ENCODE assay signal across 42 cellular contexts in the genomic region with DNA sequence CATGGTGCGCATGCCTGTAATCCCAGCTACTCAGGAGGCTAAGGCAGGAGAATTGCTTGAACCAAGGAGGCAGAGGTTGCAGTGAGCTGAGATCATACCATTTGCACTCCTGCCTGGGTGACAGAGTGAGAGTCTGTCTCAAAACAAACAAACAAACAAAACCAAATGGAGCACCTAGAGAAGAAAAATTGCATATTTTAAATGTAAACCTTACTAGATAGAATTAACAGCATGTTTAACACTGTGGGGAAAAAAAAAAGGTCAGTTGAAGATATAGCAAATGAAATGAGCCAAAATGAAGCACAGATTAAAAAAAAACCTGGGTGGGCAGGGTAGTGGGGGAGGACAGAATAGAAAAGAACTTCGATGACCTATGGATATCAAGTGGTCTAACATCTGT. TPM values are rescaled to one million over a fixed set of nuclear protein-coding genes. Genes with fewer than 3 reads are reported as not detected.
"Had no signal": no experiment of that assay in that cellular context is flagged by ENCODE, and none has a peak within 500 bp of the region (broad histone marks: within the 10 kb centered on the region; RNA-seq: fewer than 3 reads in every experiment).

No MANE protein-coding gene starts in this region.

- H3K27me3 Mint-ChIP-seq: activated naive CD4-positive, alpha-beta T cell treated with anti-CD3 and anti-CD28 coated beads, Interleukin-2, amount 50 U/mL, for 24 hours; activated naive CD8-positive, alpha-beta T cell; activated naive CD8-positive, alpha-beta T cell treated with anti-CD3 and anti-CD28 coated beads, Interleukin-2, amount 50 U/mL, for 24 hours; activated T-cell treated with anti-CD3 and anti-CD28 coated beads, Interleukin-2, amount 50 U/mL, for 24 hours; activated T-helper 17 cell treated with anti-CD3 and anti-CD28 coated beads, Interleukin-2, amount 50 U/mL, for 72 hours had no signal

- DNase-seq: activated effector memory CD4-positive, alpha-beta T cell treated with anti-CD3 and anti-CD28 coated beads, Interleukin-2, amount 50 U/mL, for 16 hours; activated effector memory CD4-positive, alpha-beta T cell treated with Interleukin-2 at 50 U/mL for 16 hours; activated gamma-delta T cell; activated gamma-delta T cell treated with Interleukin-2 at 50 U/mL for 16 hours; activated naive CD4-positive, alpha-beta T cell; activated naive CD4-positive, alpha-beta T cell treated with anti-CD3 and anti-CD28 coated beads for 36 hours; activated naive CD4-positive, alpha-beta T cell treated with anti-CD3 and anti-CD28 coated beads, Interleukin-2, amount 10 ng/mL, durations not matched to agents 7 days and 5 days; activated naive CD4-positive, alpha-beta T cell treated with anti-CD3 and anti-CD28 coated beads, Interleukin-2, amount 50 U/mL, for 16 hours; activated naive CD4-positive, alpha-beta T cell treated with Interleukin-2 at 50 U/mL for 16 hours; activated naive CD8-positive, alpha-beta T cell treated with anti-CD3 and anti-CD28 coated beads for 36 hours; activated naive CD8-positive, alpha-beta T cell treated with anti-CD3 and anti-CD28 coated beads, Interleukin-2, amount 10 ng/mL, durations not matched to agents 7 days and 5 days; activated naive CD8-positive, alpha-beta T cell treated with anti-CD3 and anti-CD28 coated beads, Interleukin-2, amount 50 U/mL, for 24 hours; activated T-cell treated with anti-CD3 and anti-CD28 coated beads, Interleukin-2, amount 50 U/mL, for 24 hours; activated T-cell treated with anti-CD3 and anti-CD28 coated beads, Interleukin-2, amount 50 U/mL, for 4 hours; activated T-cell treated with anti-CD3 and anti-CD28 coated beads, Interleukin-2, amount 50 U/mL, for 48 hours; activated T-cell treated with anti-CD3 and anti-CD28 coated beads, Interleukin-2, amount 50 U/mL, for 72 hours; adrenal gland; amniotic stem cell; amygdala; anterior cingulate cortex; body of pancreas; brain microvascular endothelial cell; caudate nucleus; central memory CD4-positive, alpha-beta T cell; cerebellar nuclear complex had no signal

- H3K9me3 Mint-ChIP-seq: activated naive CD4-positive, alpha-beta T cell treated with anti-CD3 and anti-CD28 coated beads for 36 hours; activated naive CD4-positive, alpha-beta T cell treated with anti-CD3 and anti-CD28 coated beads, Interleukin-2, amount 10 ng/mL, durations not matched to agents 7 days and 5 days; activated naive CD4-positive, alpha-beta T cell treated with anti-CD3 and anti-CD28 coated beads, Interleukin-2, amount 50 U/mL, for 24 hours; activated naive CD4-positive, alpha-beta T cell treated with anti-CD3 and anti-CD28 coated beads, Interleukin-2, amount 50 U/mL, for 72 hours; activated naive CD8-positive, alpha-beta T cell treated with anti-CD3 and anti-CD28 coated beads for 36 hours; activated naive CD8-positive, alpha-beta T cell treated with anti-CD3 and anti-CD28 coated beads, Interleukin-2, amount 10 ng/mL, durations not matched to agents 7 days and 5 days; activated naive CD8-positive, alpha-beta T cell treated with anti-CD3 and anti-CD28 coated beads, Interleukin-2, amount 50 U/mL, for 24 hours; activated T-cell treated with anti-CD3 and anti-CD28 coated beads, Interleukin-2, amount 50 U/mL, for 24 hours; activated T-cell treated with anti-CD3 and anti-CD28 coated beads, Interleukin-2, amount 50 U/mL, for 4 hours; activated T-cell treated with anti-CD3 and anti-CD28 coated beads, Interleukin-2, amount 50 U/mL, for 72 hours; activated T-helper 1 cell treated with anti-CD3 and anti-CD28 coated beads, Interleukin-12 subunit alpha, Interleukin-12 subunit beta, Interleukin-2, Interleukin-4 antibody, amounts not matched to agents 30 ng/mL and 10 ng/mL and 1 ng/mL, durations not matched to agents 14 hours and 24 hours and 36 hours; activated T-helper 17 cell treated with anti-CD3 and anti-CD28 coated beads, Interleukin-2, amount 50 U/mL, for 72 hours; activated T-helper 2 cell treated with anti-CD3 and anti-CD28 coated beads, Interferon-gamma antibody, Interleukin-2, Interleukin-4, amounts not matched to agents 10 μg/mL and 5 μg/mL and 100 μg/mL, durations not matched to agents 14 hours and 24 hours and 36 hours; brain; central memory CD8-positive, alpha-beta T cell had no signal

- H3K4me1 Mint-ChIP-seq: activated naive CD4-positive, alpha-beta T cell treated with anti-CD3 and anti-CD28 coated beads, Interleukin-2, amount 10 ng/mL, durations not matched to agents 7 days and 5 days; activated naive CD4-positive, alpha-beta T cell treated with anti-CD3 and anti-CD28 coated beads, Interleukin-2, amount 50 U/mL, for 24 hours; activated naive CD8-positive, alpha-beta T cell treated with anti-CD3 and anti-CD28 coated beads for 36 hours; activated naive CD8-positive, alpha-beta T cell treated with anti-CD3 and anti-CD28 coated beads, Interleukin-2, amount 50 U/mL, for 24 hours; activated T-helper 17 cell treated with anti-CD3 and anti-CD28 coated beads, Interleukin-2, amount 50 U/mL, for 72 hours; central memory CD8-positive, alpha-beta T cell had no signal

- FAIRE-seq: astrocyte, bronchial epithelial cell had no signal

- H3K4me3 ChIP-seq: adrenal gland, ascending aorta, body of pancreas, breast epithelium, cardiac muscle cell had no signal

- H3K27me3 ChIP-seq: adrenal gland, ascending aorta, body of pancreas, brain microvascular endothelial cell, breast epithelium, cardiac muscle cell had no signal

- H3K27ac ChIP-seq: adrenal gland, ascending aorta, body of pancreas, brain microvascular endothelial cell, breast epithelium, cardiac muscle cell had no signal

- H3K4me3 Mint-ChIP-seq: activated naive CD4-positive, alpha-beta T cell treated with anti-CD3 and anti-CD28 coated beads for 36 hours; activated naive CD4-positive, alpha-beta T cell treated with anti-CD3 and anti-CD28 coated beads, Interleukin-2, amount 10 ng/mL, durations not matched to agents 7 days and 5 days; activated naive CD4-positive, alpha-beta T cell treated with anti-CD3 and anti-CD28 coated beads, Interleukin-2, amount 50 U/mL, for 24 hours; activated naive CD8-positive, alpha-beta T cell; activated naive CD8-positive, alpha-beta T cell treated with anti-CD3 and anti-CD28 coated beads for 36 hours; activated naive CD8-positive, alpha-beta T cell treated with anti-CD3 and anti-CD28 coated beads, Interleukin-2, amount 10 ng/mL, durations not matched to agents 7 days and 5 days; activated naive CD8-positive, alpha-beta T cell treated with anti-CD3 and anti-CD28 coated beads, Interleukin-2, amount 50 U/mL, for 24 hours; activated T-cell treated with anti-CD3 and anti-CD28 coated beads, Interleukin-2, amount 50 U/mL, for 24 hours; activated T-cell treated with anti-CD3 and anti-CD28 coated beads, Interleukin-2, amount 50 U/mL, for 4 hours; activated T-cell treated with anti-CD3 and anti-CD28 coated beads, Interleukin-2, amount 50 U/mL, for 72 hours; activated T-helper 1 cell treated with anti-CD3 and anti-CD28 coated beads, Interleukin-12 subunit alpha, Interleukin-12 subunit beta, Interleukin-2, Interleukin-4 antibody, amounts not matched to agents 30 ng/mL and 10 ng/mL and 1 ng/mL, durations not matched to agents 14 hours and 24 hours and 36 hours; activated T-helper 17 cell treated with anti-CD3 and anti-CD28 coated beads, Interleukin-2, amount 50 U/mL, for 72 hours; brain; central memory CD8-positive, alpha-beta T cell had no signal

- H3K36me3 ChIP-seq: adrenal gland, ascending aorta, brain microvascular endothelial cell, breast epithelium, cardiac muscle cell had no signal

- ATAC-seq: activated naive CD4-positive, alpha-beta T cell treated with anti-CD3 and anti-CD28 coated beads, Interleukin-2, amount 50 U/mL, for 72 hours; activated naive CD8-positive, alpha-beta T cell treated with anti-CD3 and anti-CD28 coated beads, Interleukin-2, amount 50 U/mL, for 24 hours; activated T-cell treated with anti-CD3 and anti-CD28 coated beads, Interleukin-2, amount 50 U/mL, for 4 hours; activated T-cell treated with anti-CD3 and anti-CD28 coated beads, Interleukin-2, amount 50 U/mL, for 72 hours; activated T-helper 17 cell treated with anti-CD3 and anti-CD28 coated beads, Interleukin-2, amount 50 U/mL, for 72 hours; body of pancreas had no signal

- H3K4me1 ChIP-seq: adrenal gland, ascending aorta, breast epithelium had no signal

- H3K9me3 ChIP-seq: adrenal gland, ascending aorta, body of pancreas, breast epithelium had no signal

- H3K27ac Mint-ChIP-seq: activated naive CD4-positive, alpha-beta T cell treated with anti-CD3 and anti-CD28 coated beads for 36 hours; activated naive CD4-positive, alpha-beta T cell treated with anti-CD3 and anti-CD28 coated beads, Interleukin-2, amount 10 ng/mL, durations not matched to agents 7 days and 5 days; activated naive CD4-positive, alpha-beta T cell treated with anti-CD3 and anti-CD28 coated beads, Interleukin-2, amount 50 U/mL, for 24 hours; activated naive CD4-positive, alpha-beta T cell treated with anti-CD3 and anti-CD28 coated beads, Interleukin-2, amount 50 U/mL, for 72 hours; activated naive CD8-positive, alpha-beta T cell; activated naive CD8-positive, alpha-beta T cell treated with anti-CD3 and anti-CD28 coated beads for 36 hours; activated naive CD8-positive, alpha-beta T cell treated with anti-CD3 and anti-CD28 coated beads, Interleukin-2, amount 10 ng/mL, durations not matched to agents 7 days and 5 days; activated naive CD8-positive, alpha-beta T cell treated with anti-CD3 and anti-CD28 coated beads, Interleukin-2, amount 50 U/mL, for 24 hours; activated T-cell treated with anti-CD3 and anti-CD28 coated beads, Interleukin-2, amount 50 U/mL, for 24 hours; activated T-cell treated with anti-CD3 and anti-CD28 coated beads, Interleukin-2, amount 50 U/mL, for 72 hours; activated T-helper 1 cell treated with anti-CD3 and anti-CD28 coated beads, Interleukin-12 subunit alpha, Interleukin-12 subunit beta, Interleukin-2, Interleukin-4 antibody, amounts not matched to agents 30 ng/mL and 10 ng/mL and 1 ng/mL, durations not matched to agents 14 hours and 24 hours and 36 hours; activated T-helper 17 cell treated with anti-CD3 and anti-CD28 coated beads, Interleukin-2, amount 50 U/mL, for 72 hours; activated T-helper 2 cell treated with anti-CD3 and anti-CD28 coated beads, Interferon-gamma antibody, Interleukin-2, Interleukin-4, amounts not matched to agents 10 μg/mL and 5 μg/mL and 100 μg/mL, durations not matched to agents 14 hours and 24 hours and 36 hours; brain had no signal

- H3K36me3 Mint-ChIP-seq: activated naive CD4-positive, alpha-beta T cell treated with anti-CD3 and anti-CD28 coated beads, Interleukin-2, amount 10 ng/mL, durations not matched to agents 7 days and 5 days; activated naive CD4-positive, alpha-beta T cell treated with anti-CD3 and anti-CD28 coated beads, Interleukin-2, amount 50 U/mL, for 24 hours; activated naive CD4-positive, alpha-beta T cell treated with anti-CD3 and anti-CD28 coated beads, Interleukin-2, amount 50 U/mL, for 72 hours; activated naive CD8-positive, alpha-beta T cell; activated naive CD8-positive, alpha-beta T cell treated with anti-CD3 and anti-CD28 coated beads for 36 hours; activated naive CD8-positive, alpha-beta T cell treated with anti-CD3 and anti-CD28 coated beads, Interleukin-2, amount 10 ng/mL, durations not matched to agents 7 days and 5 days; brain had no signal

RNA-seq across cellular contexts. Expression of a gene that starts 7.3 kb away (rescaled TPM):
- total RNA-seq: activated naive CD4-positive, alpha-beta T cell treated with anti-CD3 and anti-CD28 coated beads for 36 hours; activated naive CD4-positive, alpha-beta T cell treated with anti-CD3 and anti-CD28 coated beads, Interleukin-2, amount 50 U/mL, for 72 hours; activated naive CD8-positive, alpha-beta T cell treated with anti-CD3 and anti-CD28 coated beads for 36 hours; activated naive CD8-positive, alpha-beta T cell treated with anti-CD3 and anti-CD28 coated beads, Interleukin-2, amount 10 ng/mL, durations not matched to agents 7 days and 5 days; activated T-cell treated with anti-CD3 and anti-CD28 coated beads, Interleukin-2, amount 50 U/mL, for 4 hours; activated T-cell treated with anti-CD3 and anti-CD28 coated beads, Interleukin-2, amount 50 U/mL, for 72 hours; activated T-helper 1 cell treated with anti-CD3 and anti-CD28 coated beads, Interleukin-12 subunit alpha, Interleukin-12 subunit beta, Interleukin-2, Interleukin-4 antibody, amounts not matched to agents 30 ng/mL and 10 ng/mL and 1 ng/mL, durations not matched to agents 14 hours and 24 hours and 36 hours; activated T-helper 17 cell treated with anti-CD3 and anti-CD28 coated beads, Interleukin-2, amount 50 U/mL, for 72 hours; activated T-helper 2 cell treated with anti-CD3 and anti-CD28 coated beads, Interferon-gamma antibody, Interleukin-2, Interleukin-4, amounts not matched to agents 10 μg/mL and 5 μg/mL and 100 μg/mL, durations not matched to agents 14 hours and 24 hours and 36 hours; adrenal gland; aorta; ascending aorta; astrocyte; body of pancreas; bronchial epithelial cell; cardiac muscle cell; cardiac septum; cerebellum; chondrocyte had no signal
- polyA plus RNA-seq: adrenal gland, cardiac muscle cell had no signal

RNA-seq across cellular contexts. Expression of a gene that starts 51.4 kb away (rescaled TPM):
- total RNA-seq: ascending aorta, astrocyte, cardiac septum had no signal
